Comparison of ENCODE assay signal across 8 cellular contexts in genomic region chr14:63852271-63852816, GRCh38. TPM values are rescaled to one million over a fixed set of nuclear protein-coding genes. Genes with fewer than 3 reads are reported as not detected.
A peak's percentile ranks its signal among the peaks of the same experiment; 100 is the strongest.
DNase-seq lines count a peak whose midpoint lies in the region; ATAC-seq and TF ChIP-seq lines count a peak whose summit lies in the region.

No MANE protein-coding gene starts in this region.

- H3K4me1 ChIP-seq in DOHH2 (ENCODE audit: control insufficient read depth, low read length) = peaks cover 29% of the 10 kb centered on the region
- peaks cover 18% of the 10 kb centered on the region for H3K4me1 ChIP-seq in PC-9 (replicated peaks; ENCODE audit: insufficient read depth)
- peaks cover 9% of the 10 kb centered on the region for H3K4me1 ChIP-seq in ovary (ENCODE audit: insufficient read depth)

- H3K27me3 ChIP-seq in DOHH2 (ENCODE audit: control insufficient read depth, low read length) (no peaks in the 10 kb centered on the region), PC-9 (ENCODE audit: insufficient read depth, low read depth) (no peaks in the 10 kb centered on the region), ovary (no peaks in the 10 kb centered on the region)

- H2AFZ ChIP-seq in PC-9 = peak overlapping the region; percentile 89

- peaks cover 17% of the 10 kb centered on the region for H3K4me1 Mint-ChIP-seq in HFFc6 (ENCODE audit: low read depth)

- TSS peak; percentile 87 for BruUV-seq in PC-9 (replicated peaks; lab: Mats Ljungman, UMichigan)

- H3K4me3 ChIP-seq in DOHH2 (ENCODE audit: low read length) (peak overlapping the region; percentile 98), PC-9 (peak overlapping the region; percentile 72; the same call in 1 of the 2 replicates), epithelial cell of proximal tubule (ENCODE audit: low read depth, low read length) (peak overlapping the region; percentile 76), ovary (peak overlapping the region; percentile 93)

- no peak for ATAC-seq in HG03460 (IDR thresholded peaks at IDR 0.05; ENCODE audit: unreplicated experiment)

- H4K20me1 ChIP-seq in DOHH2 (ENCODE audit: control insufficient read depth, insufficient read depth, low read depth, low read length) = peaks cover 10% of the 10 kb centered on the region; the same call in 1 of the 2 replicates
- H4K20me1 ChIP-seq in PC-9 (ENCODE audit: insufficient read depth) = no peaks in the 10 kb centered on the region

- no peaks in the 10 kb centered on the region for H3K36me3 Mint-ChIP-seq in HFFc6 (ENCODE audit: low read depth)

- no peak for TF ChIP-seq EP300 in ovary (IDR thresholded peaks at IDR 0.05)

- CTCF ChIA-PET in PC-9 (lab: Charles Lee) = interaction anchor here (0.6 kb wide), 1 partner anchor 653 kb away, joined by 3 read pairs; no protein-coding TSS in a partner anchor

- peak overlapping the region; percentile 96 for H3K4me3 Mint-ChIP-seq in HFFc6

- no peaks in the 10 kb centered on the region for H3K9me3 Mint-ChIP-seq in HFFc6

- H3K9me3 ChIP-seq in DOHH2 (ENCODE audit: control insufficient read depth, insufficient read depth, low read length) (no peaks in the 10 kb centered on the region), PC-9 (ENCODE audit: insufficient read depth, low read depth) (no peaks in the 10 kb centered on the region), ovary (no peaks in the 10 kb centered on the region)

- H3K4me2 ChIP-seq in DOHH2 (ENCODE audit: low read length) (peak overlapping the region; percentile 95), PC-9 (peak overlapping the region; percentile 99)

- peaks cover 33% of the 10 kb centered on the region for H3K36me3 ChIP-seq in DOHH2 (ENCODE audit: control insufficient read depth, low read length)
- no peaks in the 10 kb centered on the region for H3K36me3 ChIP-seq in PC-9 (ENCODE audit: low read depth)
- H3K36me3 ChIP-seq in ovary = no peaks in the 10 kb centered on the region

- no peaks in the 10 kb centered on the region for H3K9me2 ChIP-seq in DOHH2 (replicated peaks; ENCODE audit: control insufficient read depth, low read length)
- H3K9me2 ChIP-seq in PC-9 (ENCODE audit: insufficient read depth) = no peaks in the 10 kb centered on the region

- DNase-seq in HFFc6 (no peak), PC-9 (no peak), epithelial cell of proximal tubule (ENCODE audit: low read depth) (no peak), ovary (no peak), iPS-NIHi11 (ENCODE audit: low spot score) (no peak)
- no peak for DNase-seq in activated CD4-positive, alpha-beta T cell treated with anti-CD3 and anti-CD28 coated beads for 4 hours

- 14 to 19% (median 16%) methylated on average over 18 of the region's 18 CpGs for WGBS in ovary, 3 donors

- H3K79me2 ChIP-seq in DOHH2 (ENCODE audit: control insufficient read depth, low read length) = peaks cover 52% of the 10 kb centered on the region
- H3K79me2 ChIP-seq in PC-9 (ENCODE audit: low read depth) = peaks cover 34% of the 10 kb centered on the region

- peaks cover 7% of the 10 kb centered on the region; the same call in 1 of the 2 replicates for H3K27me3 Mint-ChIP-seq in HFFc6 (ENCODE audit: insufficient read depth)

- intact Hi-C loops in PC-9 (cut with micrococcal nuclease; ENCODE audit: unreplicated experiment) = loop anchor here (2.0 to 10.0 kb wide), 3 partner anchors 70 to 208 kb away; partner anchors contain the start of gene WDR89
- intact Hi-C loops in ovary (cut with DNase I) = loop anchor here in 1 of 4 donors (10.0 kb wide), 1 partner anchor 142 kb away; no protein-coding TSS in a partner anchor

- peak overlapping the region; percentile 99 for H3K27ac ChIP-seq in DOHH2 (ENCODE audit: low read depth, low read length)
- no peak overlapping the region for H3K27ac ChIP-seq in PC-9
- peak overlapping the region; percentile 75 to 93 for H3K27ac ChIP-seq in ovary

- POLR2A ChIA-PET in PC-9 (lab: Charles Lee; ENCODE audit: unreplicated experiment) = interaction anchor here (0.6 kb wide), 1 partner anchor 15 kb away, joined by 3 read pairs; no protein-coding TSS in a partner anchor

- TF ChIP-seq POLR2A in ovary (IDR thresholded peaks at IDR 0.05) = no peak

- H3K27ac Mint-ChIP-seq in HFFc6 = no peak overlapping the region

- TF ChIP-seq CTCF in DOHH2 (IDR thresholded peaks at IDR 0.05; ENCODE audit: low read depth, low read length, poor library complexity, severe bottlenecking) (no peak), HFFc6 (IDR thresholded peaks at IDR 0.05) (no peak), PC-9 (conservative IDR thresholded peaks at IDR 0.05) (no peak), epithelial cell of proximal tubule (conservative IDR thresholded peaks at IDR 0.05; ENCODE audit: low read depth, low read length) (no peak), ovary (IDR thresholded peaks at IDR 0.05) (no peak)

- H3F3A ChIP-seq in DOHH2 (ENCODE audit: control insufficient read depth, insufficient read depth) (peaks cover 4% of the 10 kb centered on the region; the same call in 1 of the 2 replicates), PC-9 (ENCODE audit: insufficient read depth, low read depth) (0 out of 2 replicates have a peak, but pooled peaks cover 4% of the 10 kb centered on the region)

RNA-seq across cellular contexts. Expression of gene SYNE2, which starts 0.5 kb away (rescaled TPM):
- 1 to 10 TPM; 2.9 to 6.6 (median 6.2) TPM for total RNA-seq in HFFc6 (2021; fragmentation: NEBNext Ultra II Directional; extraction: Animal tissue kit (Norgen Biotek cat#: 25700))
- total RNA-seq in PC-9 (2021) (90.3 and 94.2 TPM in 2 replicates), epithelial cell of proximal tubule (22.2 and 44.2 TPM in 2 replicates), ovary (100 to 1,000 TPM; 106 to 262 (median 191) TPM)
- 100 to 1,000 TPM in 1 of 2 donors, 10 to 100 TPM in 1; 65.1 to 121 TPM for polyA plus RNA-seq in ovary
